16 cellular contexts compared by ENCODE assay signal in genomic region chr13:45350152-45350551, GRCh38. TPM values are rescaled to one million over a fixed set of nuclear protein-coding genes. Genes with fewer than 3 reads are reported as not detected.
DNase-seq lines count a peak whose midpoint lies in the region; ATAC-seq and TF ChIP-seq lines count a peak whose summit lies in the region.
"Had no signal": no experiment of that assay in that cellular context is flagged by ENCODE, and none has a peak within 500 bp of the region (broad histone marks: within the 10 kb centered on the region; RNA-seq: fewer than 3 reads in every experiment).

No MANE protein-coding gene starts in this region.

- H3K4me1 ChIP-seq in smooth muscle cell (ENCODE audit: low read depth) (no peaks in the 10 kb centered on the region), right atrium auricular region (peaks cover 0 to 5% of the 10 kb centered on the region in 2 donors)
- H3K4me1 ChIP-seq: A549 had no signal

- H3K27me3 Mint-ChIP-seq in central memory CD8-positive, alpha-beta T cell: no peaks in the 10 kb centered on the region
- H3K27me3 Mint-ChIP-seq: CD4-positive, alpha-beta memory T cell had no signal

- H3K36me3 Mint-ChIP-seq in central memory CD8-positive, alpha-beta T cell (ENCODE audit: insufficient read depth): peaks cover 58% of the 10 kb centered on the region

- ATAC-seq in central memory CD8-positive, alpha-beta T cell (replicated peaks; ENCODE audit: extremely low read depth, poor library complexity, severe bottlenecking): no peak
- ATAC-seq: A549 had no signal

- POLR2A ChIA-PET in RWPE1 (lab: Yijun Ruan, JAX; ENCODE audit: low non-redundant PET): no interaction called here

- H3K4me3 ChIP-seq in smooth muscle cell: no peak overlapping the region
- H3K4me3 ChIP-seq in right atrium auricular region: no peak overlapping the region
- H3K4me3 ChIP-seq: A549 had no signal

- peaks cover 11% of the 10 kb centered on the region for H3K79me2 ChIP-seq in smooth muscle cell (ENCODE audit: low read depth)

- H3K4me2 ChIP-seq in smooth muscle cell: no peak overlapping the region
- H3K4me2 ChIP-seq: A549 had no signal

- DNase-seq in NCI-H82 (lab: John Stamatoyannopoulos, UW) (peak; percentile 62), NCI-H82 treated with DMSO at 0.1 percent for 48 hours (lab: John Stamatoyannopoulos, UW; ENCODE audit: unreplicated experiment) (no peak), RWPE1 (ENCODE audit: low spot score) (no peak), smooth muscle cell (lab: John Stamatoyannopoulos, UW; ENCODE audit: unreplicated experiment) (no peak), right atrium auricular region (ENCODE audit: low spot score) (no peak), NCI-H2081 treated with DMSO at 0.1 percent for 48 hours (lab: John Stamatoyannopoulos, UW) (no peak), midbrain (lab: John Stamatoyannopoulos, UW) (no peak)
- no peak for DNase-seq in central memory CD8-positive, alpha-beta T cell (ENCODE audit: low spot score in 2 of 2)
- DNase-seq: AML-193; CD4-positive, alpha-beta memory T cell; DMS79 treated with DMSO at 0.1 percent for 48 hours; GOT3; H9 had no signal

- H3F3A ChIP-seq in smooth muscle cell (ENCODE audit: low read depth): no peaks in the 10 kb centered on the region

- WGBS in smooth muscle cell (ENCODE audit: low lambda C conversion rate): 99% methylated on average over 8 of the region's 8 CpGs

- H3K9me3 ChIP-seq in smooth muscle cell (replicated peaks; ENCODE audit: low read depth) (no peaks in the 10 kb centered on the region), right atrium auricular region (no peaks in the 10 kb centered on the region)
- H3K9me3 ChIP-seq: A549 had no signal

- H3K4me3 Mint-ChIP-seq in central memory CD8-positive, alpha-beta T cell: no peak overlapping the region
- H3K4me3 Mint-ChIP-seq: CD14-positive monocyte; CD4-positive, alpha-beta memory T cell; H9 had no signal

- H3K4me1 Mint-ChIP-seq in central memory CD8-positive, alpha-beta T cell: peaks cover 11% of the 10 kb centered on the region
- H3K4me1 Mint-ChIP-seq: H9 had no signal

- no peak overlapping the region for H2AFZ ChIP-seq in smooth muscle cell (ENCODE audit: low read depth)

- H3K9me3 Mint-ChIP-seq in central memory CD8-positive, alpha-beta T cell: no peaks in the 10 kb centered on the region
- H3K9me3 Mint-ChIP-seq: CD14-positive monocyte; CD4-positive, alpha-beta memory T cell; H9 had no signal

- no peaks in the 10 kb centered on the region for H4K20me1 ChIP-seq in smooth muscle cell (ENCODE audit: low read depth)

- H3K36me3 ChIP-seq in smooth muscle cell (ENCODE audit: low read depth) (no peaks in the 10 kb centered on the region), right atrium auricular region (peaks cover 44% of the 10 kb centered on the region)

- no peaks in the 10 kb centered on the region for H3K27me3 ChIP-seq in smooth muscle cell (ENCODE audit: low read depth)
- H3K27me3 ChIP-seq in right atrium auricular region: no peaks in the 10 kb centered on the region

- CTCF ChIA-PET in RWPE1 (lab: Yijun Ruan, JAX): no interaction called here

- TF ChIP-seq CTCF in RWPE1 (conservative IDR thresholded peaks at IDR 0.05; ENCODE audit: low read depth) (no peak), smooth muscle cell (IDR thresholded peaks at IDR 0.05; ENCODE audit: borderline replicate concordance, insufficient read depth, poor library complexity, severe bottlenecking) (no peak), right atrium auricular region (IDR thresholded peaks at IDR 0.05) (no peak)

- H3K27ac Mint-ChIP-seq in central memory CD8-positive, alpha-beta T cell (ENCODE audit: low read depth): peak overlapping the region; percentile 82
- H3K27ac Mint-ChIP-seq: H9 had no signal

- H3K27ac ChIP-seq in RWPE1 (0 out of 2 replicates have a peak overlapping the region, but pooled peaks have one; percentile 21), smooth muscle cell (ENCODE audit: low read depth) (peak overlapping the region; percentile 73), right atrium auricular region (peak overlapping the region in 1 of 2 donors; percentile 71)
- H3K27ac ChIP-seq: 22Rv1, A549 had no signal

- H3K9ac ChIP-seq in smooth muscle cell (ENCODE audit: low read depth): no peak overlapping the region

RNA-seq across cellular contexts. Expression of gene TPT1, which starts 9.2 kb away (rescaled TPM):
- total RNA-seq in smooth muscle cell: 3,918 and 4,267 TPM in 2 replicates
- polyA plus RNA-seq in smooth muscle cell: 1,031 and 1,102 TPM in 2 replicates
- 1,000 to 10,000 TPM; 2,150 to 2,159 TPM for total RNA-seq in right atrium auricular region
